8 cellular contexts compared by ENCODE assay signal in genomic region chr14:73238262-73238852, GRCh38. TPM values are rescaled to one million over a fixed set of nuclear protein-coding genes. Genes with fewer than 3 reads are reported as not detected.
DNase-seq lines count a peak whose midpoint lies in the region; ATAC-seq and TF ChIP-seq lines count a peak whose summit lies in the region.

No MANE protein-coding gene starts in this region.

- no TSS peak for BruUV-seq in A673 (replicated peaks; lab: Mats Ljungman, UMichigan)

- H3T11ph ChIP-seq in H9 (ENCODE audit: low read length): no peak overlapping the region

- no peaks in the 10 kb centered on the region for H3K36me3 ChIP-seq in A673 (ENCODE audit: insufficient read depth, low read length, poor library complexity, severe bottlenecking)

- DNase-seq in A673 (ENCODE audit: low spot score): peak; percentile 54
- DNase-seq in H9: no peak
- no peak for DNase-seq in WTC11 (ENCODE audit: low spot score)
- DNase-seq in glutamatergic neuron: no peak
- peak; percentile 68 for DNase-seq in skeletal muscle cell (ENCODE audit: low read depth)
- DNase-seq in NCI-H187 (lab: John Stamatoyannopoulos, UW): no peak

- H3K27ac Mint-ChIP-seq in H9: no peak overlapping the region
- H3K27ac Mint-ChIP-seq in WTC11: no peak overlapping the region
- no peak overlapping the region for H3K27ac Mint-ChIP-seq in glutamatergic neuron (ENCODE audit: unreplicated experiment)

- H4K20me1 ChIP-seq in H9 (ENCODE audit: control insufficient read depth, insufficient read depth, insufficient read length): no peaks in the 10 kb centered on the region

- no peak overlapping the region; the same call in 1 of the 2 replicates for H3K14ac ChIP-seq in H9 (ENCODE audit: insufficient read depth, low read length)

- no peak overlapping the region for H2BK12ac ChIP-seq in H9 (ENCODE audit: insufficient read length, low read depth, low read length)

- H3K4ac ChIP-seq in H9 (ENCODE audit: low read depth, low read length): no peak overlapping the region

- no peaks in the 10 kb centered on the region for H3K79me1 ChIP-seq in H9 (ENCODE audit: insufficient read depth, low read depth, low read length, poor library complexity, severe bottlenecking)

- peaks cover 0 to 3% (median 0%) of the 10 kb centered on the region in 3 experiments; a peak in 1 of 7 replicates for H3K36me3 Mint-ChIP-seq in H9 (ENCODE audit: insufficient read depth in 1 of 3, low read depth in 3 of 3)
- H3K36me3 Mint-ChIP-seq in WTC11: no peaks in the 10 kb centered on the region
- H3K36me3 Mint-ChIP-seq in glutamatergic neuron (ENCODE audit: unreplicated experiment): peaks cover 7% of the 10 kb centered on the region

- H3K18ac ChIP-seq in H9 (ENCODE audit: insufficient read length, low read depth, low read length): peak overlapping the region; percentile 49

- H3K79me2 ChIP-seq in H9 (ENCODE audit: insufficient read depth, low read length): no peaks in the 10 kb centered on the region

- H2BK120ac ChIP-seq in H9 (ENCODE audit: low read depth, low read length, poor library complexity, severe bottlenecking): no peak overlapping the region

- H2BK20ac ChIP-seq in H9 (ENCODE audit: low read depth, low read length, poor library complexity, severe bottlenecking): no peak overlapping the region

- peaks cover 12% of the 10 kb centered on the region for H3K4me1 ChIP-seq in A673 (ENCODE audit: insufficient read depth, low read length, poor library complexity, severe bottlenecking)
- peaks cover 4% of the 10 kb centered on the region; the same call in 1 of the 2 replicates for H3K4me1 ChIP-seq in H9 (ENCODE audit: insufficient read depth, low read length)

- H2BK15ac ChIP-seq in H9 (ENCODE audit: low read depth, low read length): no peak overlapping the region

- H3K9ac ChIP-seq in H9 (ENCODE audit: extremely low read depth, insufficient read length, low read length): peak overlapping the region; percentile 25

- no peak overlapping the region for H2AK5ac ChIP-seq in H9 (ENCODE audit: insufficient read length, low read length)

- no peak overlapping the region for H3K56ac ChIP-seq in H9 (ENCODE audit: insufficient read length, low read depth, low read length)

- no CpG with 5 or more reads among the region's 25 CpGs for WGBS in H9 (ENCODE audit: extremely low coverage, insufficient read length, low lambda C conversion rate)

- ATAC-seq in WTC11: no peak
- no peak for ATAC-seq in GM18858 (IDR thresholded peaks at IDR 0.05; ENCODE audit: unreplicated experiment)
- no peak for ATAC-seq in GM19397 (IDR thresholded peaks at IDR 0.05; ENCODE audit: unreplicated experiment)

- H3K9me3 Mint-ChIP-seq in H9: no peaks in the 10 kb centered on the region; a peak in 1 of 5 replicates
- no peaks in the 10 kb centered on the region for H3K9me3 Mint-ChIP-seq in WTC11
- peaks cover 2% of the 10 kb centered on the region for H3K9me3 Mint-ChIP-seq in glutamatergic neuron (ENCODE audit: unreplicated experiment)

- no peak overlapping the region for H3K27ac ChIP-seq in A673 (ENCODE audit: low read depth, low read length, poor library complexity, severe bottlenecking)
- no peak overlapping the region for H3K27ac ChIP-seq in H9 (ENCODE audit: insufficient read length, low read depth, low read length)

- H3K4me3 Mint-ChIP-seq in H9 (peak overlapping the region; percentile 55 to 77), WTC11 (peak overlapping the region; percentile 72), glutamatergic neuron (ENCODE audit: unreplicated experiment) (peak overlapping the region; percentile 49)

- intact Hi-C loops in A673 (cut with micrococcal nuclease; ENCODE audit: unreplicated experiment): no loop called here

- H3K23me2 ChIP-seq in H9 (ENCODE audit: insufficient read length, low read depth, low read length, poor library complexity, severe bottlenecking): peaks cover 16% of the 10 kb centered on the region

- H3K4me1 Mint-ChIP-seq in H9: peaks cover 55 to 65% of the 10 kb centered on the region in 2 experiments
- H3K4me1 Mint-ChIP-seq in WTC11: peaks cover 60% of the 10 kb centered on the region
- H3K4me1 Mint-ChIP-seq in glutamatergic neuron (ENCODE audit: low read depth, unreplicated experiment): peaks cover 19% of the 10 kb centered on the region

- TF ChIP-seq CTCF in A673 (conservative IDR thresholded peaks at IDR 0.05; ENCODE audit: low read depth, low read length): no peak
- no peak for TF ChIP-seq CTCF in H9 (conservative IDR thresholded peaks at IDR 0.05)
- no peak for TF ChIP-seq CTCF in WTC11 (IDR thresholded peaks at IDR 0.05)
- no peak for TF ChIP-seq CTCF in glutamatergic neuron (IDR thresholded peaks at IDR 0.05; ENCODE audit: partially characterized antibody, unreplicated experiment)

- POLR2A ChIA-PET in A673 (lab: Charles Lee; ENCODE audit: low non-redundant PET) (no interaction called here), WTC11 (lab: Charles Lee) (interaction anchor here (0.6 to 1.2 kb wide), 2 partner anchors 40 to 764 kb away, joined by 3 read pairs; no protein-coding TSS in a partner anchor)

- no peak overlapping the region for H3K23ac ChIP-seq in H9 (ENCODE audit: insufficient read length, low read depth, low read length)

- CTCF ChIA-PET in A673 (lab: Charles Lee) (no interaction called here), WTC11 (lab: Charles Lee) (interaction anchor here (0.6 kb wide), 1 partner anchor 511 kb away, joined by 3 read pairs; no protein-coding TSS in a partner anchor)

- H3K4me2 ChIP-seq in H9 (ENCODE audit: insufficient read depth, insufficient read length, low read length): peak overlapping the region; percentile 47

- no peak overlapping the region for H4K8ac ChIP-seq in H9 (replicated peaks; ENCODE audit: insufficient read length, low read depth, low read length)

- H3K27me3 Mint-ChIP-seq in H9 (ENCODE audit: low read depth) (peaks cover 71% of the 10 kb centered on the region), WTC11 (ENCODE audit: low read depth) (peaks cover 45% of the 10 kb centered on the region), glutamatergic neuron (ENCODE audit: unreplicated experiment) (peaks cover 22% of the 10 kb centered on the region)

- no peak overlapping the region for H2BK5ac ChIP-seq in H9 (ENCODE audit: insufficient read length, low read length)

- no peak overlapping the region for H4K91ac ChIP-seq in H9 (ENCODE audit: insufficient read length, low read depth, low read length)

- H3K27me3 ChIP-seq in A673 (replicated peaks; ENCODE audit: insufficient read depth, low read depth, low read length, poor library complexity) (peaks cover 26% of the 10 kb centered on the region), H9 (ENCODE audit: insufficient read depth, low read length) (peaks cover 20% of the 10 kb centered on the region)

- H4K5ac ChIP-seq in H9 (ENCODE audit: insufficient read length, low read depth, low read length): no peak overlapping the region

- H3K9me3 ChIP-seq in A673 (ENCODE audit: low read depth, low read length, poor library complexity, severe bottlenecking): no peaks in the 10 kb centered on the region
- no peaks in the 10 kb centered on the region for H3K9me3 ChIP-seq in H9 (ENCODE audit: control insufficient read depth, low read depth, low read length)

- no peak overlapping the region for H2AFZ ChIP-seq in H9 (ENCODE audit: low read length)

- H3K4me3 ChIP-seq in A673 (ENCODE audit: low read depth, low read length, poor library complexity, severe bottlenecking) (peak overlapping the region; percentile 53), skeletal muscle cell (ENCODE audit: low read depth, low read length) (peak overlapping the region; percentile 48)

TF ChIP-seq in WTC11, 78 proteins besides CTCF, POLR2A, EP300 and RAD21 (continues in another document):
- TF ChIP-seq TP53 (CRISPR knock-in tag; IDR thresholded peaks at IDR 0.05) (no peak), ZNF219 (CRISPR knock-in tag; IDR thresholded peaks at IDR 0.05; ENCODE audit: borderline replicate concordance) (no peak), SMAD3 (CRISPR knock-in tag; IDR thresholded peaks at IDR 0.05; ENCODE audit: borderline replicate concordance) (no peak), RELA (CRISPR knock-in tag; IDR thresholded peaks at IDR 0.05; ENCODE audit: borderline replicate concordance) (no peak), SP1 (CRISPR knock-in tag; conservative IDR thresholded peaks at IDR 0.05) (no peak), NFE2L1 (CRISPR knock-in tag; IDR thresholded peaks at IDR 0.05) (no peak), ZNF396 (CRISPR knock-in tag; IDR thresholded peaks at IDR 0.05; ENCODE audit: borderline replicate concordance) (no peak)
- TF ChIP-seq, protein P1, sequence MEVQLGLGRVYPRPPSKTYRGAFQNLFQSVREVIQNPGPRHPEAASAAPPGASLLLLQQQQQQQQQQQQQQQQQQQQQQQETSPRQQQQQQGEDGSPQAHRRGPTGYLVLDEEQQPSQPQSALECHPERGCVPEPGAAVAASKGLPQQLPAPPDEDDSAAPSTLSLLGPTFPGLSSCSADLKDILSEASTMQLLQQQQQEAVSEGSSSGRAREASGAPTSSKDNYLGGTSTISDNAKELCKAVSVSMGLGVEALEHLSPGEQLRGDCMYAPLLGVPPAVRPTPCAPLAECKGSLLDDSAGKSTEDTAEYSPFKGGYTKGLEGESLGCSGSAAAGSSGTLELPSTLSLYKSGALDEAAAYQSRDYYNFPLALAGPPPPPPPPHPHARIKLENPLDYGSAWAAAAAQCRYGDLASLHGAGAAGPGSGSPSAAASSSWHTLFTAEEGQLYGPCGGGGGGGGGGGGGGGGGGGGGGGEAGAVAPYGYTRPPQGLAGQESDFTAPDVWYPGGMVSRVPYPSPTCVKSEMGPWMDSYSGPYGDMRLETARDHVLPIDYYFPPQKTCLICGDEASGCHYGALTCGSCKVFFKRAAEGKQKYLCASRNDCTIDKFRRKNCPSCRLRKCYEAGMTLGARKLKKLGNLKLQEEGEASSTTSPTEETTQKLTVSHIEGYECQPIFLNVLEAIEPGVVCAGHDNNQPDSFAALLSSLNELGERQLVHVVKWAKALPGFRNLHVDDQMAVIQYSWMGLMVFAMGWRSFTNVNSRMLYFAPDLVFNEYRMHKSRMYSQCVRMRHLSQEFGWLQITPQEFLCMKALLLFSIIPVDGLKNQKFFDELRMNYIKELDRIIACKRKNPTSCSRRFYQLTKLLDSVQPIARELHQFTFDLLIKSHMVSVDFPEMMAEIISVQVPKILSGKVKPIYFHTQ (CRISPR knock-in tag; IDR thresholded peaks at IDR 0.05): no peak
- TF ChIP-seq, protein P2, sequence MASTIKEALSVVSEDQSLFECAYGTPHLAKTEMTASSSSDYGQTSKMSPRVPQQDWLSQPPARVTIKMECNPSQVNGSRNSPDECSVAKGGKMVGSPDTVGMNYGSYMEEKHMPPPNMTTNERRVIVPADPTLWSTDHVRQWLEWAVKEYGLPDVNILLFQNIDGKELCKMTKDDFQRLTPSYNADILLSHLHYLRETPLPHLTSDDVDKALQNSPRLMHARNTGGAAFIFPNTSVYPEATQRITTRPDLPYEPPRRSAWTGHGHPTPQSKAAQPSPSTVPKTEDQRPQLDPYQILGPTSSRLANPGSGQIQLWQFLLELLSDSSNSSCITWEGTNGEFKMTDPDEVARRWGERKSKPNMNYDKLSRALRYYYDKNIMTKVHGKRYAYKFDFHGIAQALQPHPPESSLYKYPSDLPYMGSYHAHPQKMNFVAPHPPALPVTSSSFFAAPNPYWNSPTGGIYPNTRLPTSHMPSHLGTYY (CRISPR knock-in tag; IDR thresholded peaks at IDR 0.05): no peak

RNA-seq across cellular contexts. Expression of gene PAPLN, which starts 1.1 kb away (rescaled TPM):
- 0.31 and 0.75 TPM in 2 replicates for total RNA-seq in A673 (2021)
- total RNA-seq in H9 (2021): 6.9 and 8.5 TPM in 2 replicates
- total RNA-seq in WTC11 (2021): 9.3 to 16.3 TPM (median 14.8 TPM) in 3 replicates
- 2.8 TPM for total RNA-seq in glutamatergic neuron (ENCODE audit: unreplicated experiment)

Comparison
In these comparisons a context has a peak if more than half of its experiments do, and no peak if none do; other contexts are left out.
1. DNase-seq: peak in A673 (single experiment) and skeletal muscle cell (single experiment); none in H9 (single experiment), WTC11 (single experiment), glutamatergic neuron (single experiment) and NCI-H187 (0 of 2).
2. Peak in every context shown above with its lines, with median percentiles within 50 percentile points of each other: H3K4me3 Mint-ChIP-seq.